ENCODE assay signal across 1 cellular context in the genomic region with DNA sequence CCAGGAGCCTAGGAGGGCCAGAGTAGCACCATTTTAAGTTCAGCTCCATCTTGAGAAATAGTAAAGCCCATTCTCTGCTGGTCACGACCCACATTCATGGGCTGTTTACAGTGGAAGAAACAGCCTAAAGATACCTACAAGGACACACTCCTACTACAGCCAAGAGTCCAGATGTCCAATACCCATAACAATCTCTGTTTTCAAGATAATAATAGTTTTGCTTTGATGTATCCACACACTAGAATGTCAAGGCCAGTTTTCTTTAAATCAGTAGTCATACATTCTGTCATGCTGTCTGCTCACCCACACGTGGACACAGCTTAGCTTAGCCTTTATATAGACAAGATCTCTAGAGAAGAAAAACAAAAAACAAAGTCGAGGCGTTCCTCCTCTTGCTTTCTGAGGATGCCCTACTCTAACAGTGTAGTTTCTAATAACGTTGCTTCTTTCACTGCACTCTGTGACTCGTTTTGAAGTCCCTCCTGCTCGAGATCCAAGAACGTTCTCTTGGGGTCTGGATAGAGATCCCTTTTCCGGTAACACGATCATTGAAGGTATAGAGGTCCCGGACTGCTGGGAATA.
A peak's percentile ranks its signal among the peaks of the same experiment; 100 is the strongest.
TF ChIP-seq lines count a peak whose summit lies in the region.

No MANE protein-coding gene starts in this region.

TF ChIP-seq in HepG2, 621 proteins besides CTCF, POLR2A, EP300 and RAD21:
- TF ChIP-seq HMG20A (CRISPR knock-in tag; IDR thresholded peaks at IDR 0.05; ENCODE audit: borderline replicate concordance) (peak; percentile 37; the same call in 1 of the 2 replicates), AHR (CRISPR knock-in tag; IDR thresholded peaks at IDR 0.05) (no peak), SYNCRIP (IDR thresholded peaks at IDR 0.05; ENCODE audit: insufficient read depth, low read depth, low read length) (no peak), TEAD3 (CRISPR knock-in tag; optimal IDR thresholded peaks at IDR 0.05; ENCODE audit: borderline replicate concordance) (peak; percentile 27), RXRB (CRISPR knock-in tag; IDR thresholded peaks at IDR 0.05; ENCODE audit: borderline replicate concordance) (0 out of 2 replicates have a peak, but pooled peaks have one; percentile 32), MEF2D (CRISPR knock-in tag; IDR thresholded peaks at IDR 0.05) (0 out of 2 replicates have a peak, but pooled peaks have one; percentile 54), KAT7 (CRISPR knock-in tag; IDR thresholded peaks at IDR 0.05; ENCODE audit: borderline replicate concordance) (no peak), NAIF1 (CRISPR knock-in tag; IDR thresholded peaks at IDR 0.05; ENCODE audit: borderline replicate concordance) (no peak), CC2D1A (CRISPR knock-in tag; IDR thresholded peaks at IDR 0.05) (no peak), GATAD2A (CRISPR knock-in tag; IDR thresholded peaks at IDR 0.05) (peak; percentile 38; the same call in 1 of the 2 replicates), BRD4 (CRISPR knock-in tag; IDR thresholded peaks at IDR 0.05) (no peak), SOX13 (IDR thresholded peaks at IDR 0.05) (no peak), SOX13 (CRISPR knock-in tag; conservative IDR thresholded peaks at IDR 0.05 in 1 of 2, IDR thresholded peaks at IDR 0.05 in 1 of 2) (peak in 1 of 2 experiments; percentile 57; a peak in 1 of 4 replicates), ZNF577 (CRISPR knock-in tag; IDR thresholded peaks at IDR 0.05; ENCODE audit: borderline replicate concordance, low read depth) (no peak), ZSCAN25 (CRISPR knock-in tag; IDR thresholded peaks at IDR 0.05) (no peak), ZBTB42 (CRISPR knock-in tag; IDR thresholded peaks at IDR 0.05) (no peak), ZNF382 (CRISPR knock-in tag; IDR thresholded peaks at IDR 0.05; ENCODE audit: borderline replicate concordance) (no peak), ZMYM2 (CRISPR knock-in tag; IDR thresholded peaks at IDR 0.05) (no peak), ETS1 (CRISPR knock-in tag; IDR thresholded peaks at IDR 0.05) (no peak), EEA1 (CRISPR knock-in tag; IDR thresholded peaks at IDR 0.05; ENCODE audit: borderline replicate concordance) (no peak), HCFC1 (IDR thresholded peaks at IDR 0.05; ENCODE audit: low read depth, low read length) (no peak), ZNF546 (CRISPR knock-in tag; conservative IDR thresholded peaks at IDR 0.05) (no peak), FOXA3 (CRISPR knock-in tag; IDR thresholded peaks at IDR 0.05) (peak; percentile 23; the same call in 1 of the 2 replicates), FLYWCH1 (CRISPR knock-in tag; IDR thresholded peaks at IDR 0.05) (no peak), TCF7 (IDR thresholded peaks at IDR 0.05; ENCODE audit: low read depth) (peak; percentile 33; the same call in 1 of the 2 replicates), KLF6 (CRISPR knock-in tag; IDR thresholded peaks at IDR 0.05) (no peak), FOXK1 (CRISPR knock-in tag; IDR thresholded peaks at IDR 0.05; ENCODE audit: borderline replicate concordance, low read depth) (no peak), SOX5 (CRISPR knock-in tag; IDR thresholded peaks at IDR 0.05; ENCODE audit: borderline replicate concordance) (peak; percentile 66; the same call in 1 of the 2 replicates), ZNF230 (CRISPR knock-in tag; IDR thresholded peaks at IDR 0.05) (no peak), SAP130 (CRISPR knock-in tag; IDR thresholded peaks at IDR 0.05; ENCODE audit: low read depth) (peak; percentile 33; the same call in 1 of the 2 replicates), AKAP8 (CRISPR knock-in tag; IDR thresholded peaks at IDR 0.05) (no peak), SALL1 (CRISPR knock-in tag; IDR thresholded peaks at IDR 0.05) (no peak), HMGA1 (CRISPR knock-in tag; conservative IDR thresholded peaks at IDR 0.05) (no peak), ZC3H13 (CRISPR knock-in tag; IDR thresholded peaks at IDR 0.05) (no peak), RARA (CRISPR knock-in tag; IDR thresholded peaks at IDR 0.05) (peak; percentile 47; the same call in 1 of the 2 replicates), NCOA5 (CRISPR knock-in tag; IDR thresholded peaks at IDR 0.05) (no peak), NFE2 (CRISPR knock-in tag; IDR thresholded peaks at IDR 0.05) (no peak), ZNF777 (CRISPR knock-in tag; IDR thresholded peaks at IDR 0.05) (no peak), BCL6 (CRISPR knock-in tag; IDR thresholded peaks at IDR 0.05) (peak; percentile 76), TBP (CRISPR knock-in tag; IDR thresholded peaks at IDR 0.05) (no peak), PAF1 (CRISPR knock-in tag; IDR thresholded peaks at IDR 0.05) (no peak)
- TF ChIP-seq, protein P1, sequence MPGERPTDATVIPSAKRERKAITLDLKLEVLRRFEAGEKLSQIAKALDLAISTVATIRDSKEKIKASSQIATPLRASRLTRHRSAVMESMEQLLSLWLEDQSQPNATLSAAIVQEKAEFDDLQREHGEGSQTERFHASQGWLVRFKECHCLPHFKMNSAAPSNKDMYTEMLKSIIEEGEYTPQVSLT (CRISPR knock-in tag; IDR thresholded peaks at IDR 0.05; ENCODE audit: borderline replicate concordance, low read depth), result no peak
- TF ChIP-seq, protein P2, sequence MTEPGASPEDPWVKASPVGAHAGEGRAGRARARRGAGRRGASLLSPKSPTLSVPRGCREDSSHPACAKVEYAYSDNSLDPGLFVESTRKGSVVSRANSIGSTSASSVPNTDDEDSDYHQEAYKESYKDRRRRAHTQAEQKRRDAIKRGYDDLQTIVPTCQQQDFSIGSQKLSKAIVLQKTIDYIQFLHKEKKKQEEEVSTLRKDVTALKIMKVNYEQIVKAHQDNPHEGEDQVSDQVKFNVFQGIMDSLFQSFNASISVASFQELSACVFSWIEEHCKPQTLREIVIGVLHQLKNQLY (CRISPR knock-in tag; IDR thresholded peaks at IDR 0.05), result 0 out of 2 replicates have a peak, but pooled peaks have one; percentile 59
- TF ChIP-seq, protein P3, sequence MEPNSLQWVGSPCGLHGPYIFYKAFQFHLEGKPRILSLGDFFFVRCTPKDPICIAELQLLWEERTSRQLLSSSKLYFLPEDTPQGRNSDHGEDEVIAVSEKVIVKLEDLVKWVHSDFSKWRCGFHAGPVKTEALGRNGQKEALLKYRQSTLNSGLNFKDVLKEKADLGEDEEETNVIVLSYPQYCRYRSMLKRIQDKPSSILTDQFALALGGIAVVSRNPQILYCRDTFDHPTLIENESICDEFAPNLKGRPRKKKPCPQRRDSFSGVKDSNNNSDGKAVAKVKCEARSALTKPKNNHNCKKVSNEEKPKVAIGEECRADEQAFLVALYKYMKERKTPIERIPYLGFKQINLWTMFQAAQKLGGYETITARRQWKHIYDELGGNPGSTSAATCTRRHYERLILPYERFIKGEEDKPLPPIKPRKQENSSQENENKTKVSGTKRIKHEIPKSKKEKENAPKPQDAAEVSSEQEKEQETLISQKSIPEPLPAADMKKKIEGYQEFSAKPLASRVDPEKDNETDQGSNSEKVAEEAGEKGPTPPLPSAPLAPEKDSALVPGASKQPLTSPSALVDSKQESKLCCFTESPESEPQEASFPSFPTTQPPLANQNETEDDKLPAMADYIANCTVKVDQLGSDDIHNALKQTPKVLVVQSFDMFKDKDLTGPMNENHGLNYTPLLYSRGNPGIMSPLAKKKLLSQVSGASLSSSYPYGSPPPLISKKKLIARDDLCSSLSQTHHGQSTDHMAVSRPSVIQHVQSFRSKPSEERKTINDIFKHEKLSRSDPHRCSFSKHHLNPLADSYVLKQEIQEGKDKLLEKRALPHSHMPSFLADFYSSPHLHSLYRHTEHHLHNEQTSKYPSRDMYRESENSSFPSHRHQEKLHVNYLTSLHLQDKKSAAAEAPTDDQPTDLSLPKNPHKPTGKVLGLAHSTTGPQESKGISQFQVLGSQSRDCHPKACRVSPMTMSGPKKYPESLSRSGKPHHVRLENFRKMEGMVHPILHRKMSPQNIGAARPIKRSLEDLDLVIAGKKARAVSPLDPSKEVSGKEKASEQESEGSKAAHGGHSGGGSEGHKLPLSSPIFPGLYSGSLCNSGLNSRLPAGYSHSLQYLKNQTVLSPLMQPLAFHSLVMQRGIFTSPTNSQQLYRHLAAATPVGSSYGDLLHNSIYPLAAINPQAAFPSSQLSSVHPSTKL (CRISPR knock-in tag; IDR thresholded peaks at IDR 0.05), result peak; percentile 78
- TF ChIP-seq, protein P4, sequence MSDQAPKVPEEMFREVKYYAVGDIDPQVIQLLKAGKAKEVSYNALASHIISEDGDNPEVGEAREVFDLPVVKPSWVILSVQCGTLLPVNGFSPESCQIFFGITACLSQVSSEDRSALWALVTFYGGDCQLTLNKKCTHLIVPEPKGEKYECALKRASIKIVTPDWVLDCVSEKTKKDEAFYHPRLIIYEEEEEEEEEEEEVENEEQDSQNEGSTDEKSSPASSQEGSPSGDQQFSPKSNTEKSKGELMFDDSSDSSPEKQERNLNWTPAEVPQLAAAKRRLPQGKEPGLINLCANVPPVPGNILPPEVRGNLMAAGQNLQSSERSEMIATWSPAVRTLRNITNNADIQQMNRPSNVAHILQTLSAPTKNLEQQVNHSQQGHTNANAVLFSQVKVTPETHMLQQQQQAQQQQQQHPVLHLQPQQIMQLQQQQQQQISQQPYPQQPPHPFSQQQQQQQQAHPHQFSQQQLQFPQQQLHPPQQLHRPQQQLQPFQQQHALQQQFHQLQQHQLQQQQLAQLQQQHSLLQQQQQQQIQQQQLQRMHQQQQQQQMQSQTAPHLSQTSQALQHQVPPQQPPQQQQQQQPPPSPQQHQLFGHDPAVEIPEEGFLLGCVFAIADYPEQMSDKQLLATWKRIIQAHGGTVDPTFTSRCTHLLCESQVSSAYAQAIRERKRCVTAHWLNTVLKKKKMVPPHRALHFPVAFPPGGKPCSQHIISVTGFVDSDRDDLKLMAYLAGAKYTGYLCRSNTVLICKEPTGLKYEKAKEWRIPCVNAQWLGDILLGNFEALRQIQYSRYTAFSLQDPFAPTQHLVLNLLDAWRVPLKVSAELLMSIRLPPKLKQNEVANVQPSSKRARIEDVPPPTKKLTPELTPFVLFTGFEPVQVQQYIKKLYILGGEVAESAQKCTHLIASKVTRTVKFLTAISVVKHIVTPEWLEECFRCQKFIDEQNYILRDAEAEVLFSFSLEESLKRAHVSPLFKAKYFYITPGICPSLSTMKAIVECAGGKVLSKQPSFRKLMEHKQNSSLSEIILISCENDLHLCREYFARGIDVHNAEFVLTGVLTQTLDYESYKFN (CRISPR knock-in tag; conservative IDR thresholded peaks at IDR 0.05), result peak; percentile 14; the same call in 1 of the 2 replicates
- TF ChIP-seq, protein P5, sequence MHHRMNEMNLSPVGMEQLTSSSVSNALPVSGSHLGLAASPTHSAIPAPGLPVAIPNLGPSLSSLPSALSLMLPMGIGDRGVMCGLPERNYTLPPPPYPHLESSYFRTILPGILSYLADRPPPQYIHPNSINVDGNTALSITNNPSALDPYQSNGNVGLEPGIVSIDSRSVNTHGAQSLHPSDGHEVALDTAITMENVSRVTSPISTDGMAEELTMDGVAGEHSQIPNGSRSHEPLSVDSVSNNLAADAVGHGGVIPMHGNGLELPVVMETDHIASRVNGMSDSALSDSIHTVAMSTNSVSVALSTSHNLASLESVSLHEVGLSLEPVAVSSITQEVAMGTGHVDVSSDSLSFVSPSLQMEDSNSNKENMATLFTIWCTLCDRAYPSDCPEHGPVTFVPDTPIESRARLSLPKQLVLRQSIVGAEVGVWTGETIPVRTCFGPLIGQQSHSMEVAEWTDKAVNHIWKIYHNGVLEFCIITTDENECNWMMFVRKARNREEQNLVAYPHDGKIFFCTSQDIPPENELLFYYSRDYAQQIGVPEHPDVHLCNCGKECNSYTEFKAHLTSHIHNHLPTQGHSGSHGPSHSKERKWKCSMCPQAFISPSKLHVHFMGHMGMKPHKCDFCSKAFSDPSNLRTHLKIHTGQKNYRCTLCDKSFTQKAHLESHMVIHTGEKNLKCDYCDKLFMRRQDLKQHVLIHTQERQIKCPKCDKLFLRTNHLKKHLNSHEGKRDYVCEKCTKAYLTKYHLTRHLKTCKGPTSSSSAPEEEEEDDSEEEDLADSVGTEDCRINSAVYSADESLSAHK (CRISPR knock-in tag; IDR thresholded peaks at IDR 0.05; ENCODE audit: borderline replicate concordance), result no peak
